ENCODE assay signal across 8 cellular contexts in genomic region chr10:92848441-92849233, GRCh38. TPM values are rescaled to one million over a fixed set of nuclear protein-coding genes. Genes with fewer than 3 reads are reported as not detected.
DNase-seq lines count a peak whose midpoint lies in the region; ATAC-seq and TF ChIP-seq lines count a peak whose summit lies in the region.

Gene EXOC6 (plus strand): TSS chr10:92848520. CDS start chr10:92848534, 14 bp downstream.

- H3K4me3 ChIP-seq in NB4 (ENCODE audit: low read depth, low read length) (peak within 1 kb of the TSS; percentile 65), left ventricle myocardium inferior (peak within 1 kb of the TSS; percentile 94), psoas muscle (peak within 1 kb of the TSS; percentile 84)

- intact Hi-C loops in left ventricle myocardium inferior (cut with micrococcal nuclease), result no loop called here
- intact Hi-C loops in psoas muscle (cut with DNase I), result loop anchor here in 1 of 2 donors (5.0 kb wide), 1 partner anchor 34 kb away; no protein-coding TSS in a partner anchor

- TF ChIP-seq CTCF in GM12874 (IDR thresholded peaks at IDR 0.05; ENCODE audit: insufficient read depth, low read depth, low read length), result 0 out of 2 replicates have a peak, but pooled peaks have one; percentile 25
- TF ChIP-seq CTCF in HFFc6 (IDR thresholded peaks at IDR 0.05), result peak; percentile 51
- TF ChIP-seq CTCF in NB4 (IDR thresholded peaks at IDR 0.05; ENCODE audit: low read depth, low read length), result no peak
- TF ChIP-seq CTCF in left ventricle myocardium inferior (IDR thresholded peaks at IDR 0.05; ENCODE audit: borderline replicate concordance), result peak; percentile 25
- peak; percentile 9 for TF ChIP-seq CTCF in psoas muscle (IDR thresholded peaks at IDR 0.05)

- TF ChIP-seq POLR2A in NB4 (IDR thresholded peaks at IDR 0.05; ENCODE audit: extremely low read depth, insufficient read length), result peak; percentile 76

- H3K27me3 Mint-ChIP-seq in HFFc6 (ENCODE audit: insufficient read depth) (peaks cover 4% of the 10 kb centered on the region), T-helper 17 cell (no peaks in the 10 kb centered on the region)

- ATAC-seq in T-helper 17 cell, result peak; percentile 91
- peak; percentile 90 to 95 (median 93) for ATAC-seq in psoas muscle

- WGBS in psoas muscle, 3 donors, result 0 to 1% (median 0%) methylated on average over 46 to 103 of the region's 103 CpGs

- DNase-seq in HFFc6, result peak; percentile 52
- DNase-seq in NB4 (ENCODE audit: low read depth), result peak; percentile 92
- DNase-seq in T-helper 17 cell, result peak; percentile 78 to 84 (median 79)
- peak; percentile 65 for DNase-seq in amniotic stem cell (lab: John Stamatoyannopoulos, UW)
- DNase-seq in left ventricle myocardium inferior, result peak; percentile 84
- peak; percentile 87 to 91 for DNase-seq in psoas muscle
- peak; percentile 80 for DNase-seq in ureter (ENCODE audit: low spot score)

- H3K27ac ChIP-seq in left ventricle myocardium inferior (replicated peaks), result peak within 1 kb of the TSS; percentile 96
- H3K27ac ChIP-seq in psoas muscle, result peak within 1 kb of the TSS; percentile 96

- H3K4me3 Mint-ChIP-seq in HFFc6 (peak within 1 kb of the TSS; percentile 87), T-helper 17 cell (peak within 1 kb of the TSS; percentile 92)

- no peaks in the 10 kb centered on the region for H3K27me3 ChIP-seq in left ventricle myocardium inferior (ENCODE audit: low read depth)
- H3K27me3 ChIP-seq in psoas muscle (ENCODE audit: insufficient read depth in 3 of 3, low read length in 2 of 3), result no peaks in the 10 kb centered on the region

- no peaks in the 10 kb centered on the region; the same call in 1 of the 2 replicates for H3K9me3 Mint-ChIP-seq in HFFc6

- H3K36me3 ChIP-seq in left ventricle myocardium inferior (no peaks in the 10 kb centered on the region), psoas muscle (ENCODE audit: insufficient read depth in 1 of 2, low read depth in 1 of 2) (no peaks in the 10 kb centered on the region)

- H3K36me3 Mint-ChIP-seq in HFFc6 (ENCODE audit: low read depth) (no peaks in the 10 kb centered on the region), T-helper 17 cell (ENCODE audit: low read depth) (no peaks in the 10 kb centered on the region)

- H3K4me1 ChIP-seq in left ventricle myocardium inferior (peaks cover 24% of the 10 kb centered on the region), psoas muscle (peaks cover 14% of the 10 kb centered on the region)

- H3K27ac Mint-ChIP-seq in HFFc6 (peak within 1 kb of the TSS; percentile 41; the same call in 1 of the 2 replicates), T-helper 17 cell (peak within 1 kb of the TSS; percentile 66)

- H3K9me3 ChIP-seq in T-helper 17 cell (ENCODE audit: control insufficient read depth, low read length, poor library complexity, severe bottlenecking) (no peaks in the 10 kb centered on the region), left ventricle myocardium inferior (replicated peaks) (no peaks in the 10 kb centered on the region), psoas muscle (peaks cover 5% of the 10 kb centered on the region)

- peaks cover 39% of the 10 kb centered on the region for H3K4me1 Mint-ChIP-seq in HFFc6 (ENCODE audit: low read depth)
- peaks cover 19% of the 10 kb centered on the region for H3K4me1 Mint-ChIP-seq in T-helper 17 cell

RNA-seq across cellular contexts. Expression of gene EXOC6, which starts in this region (rescaled TPM):
- total RNA-seq in HFFc6 (2021; fragmentation: NEBNext Ultra II Directional; extraction: Animal tissue kit (Norgen Biotek cat#: 25700)), result 1 to 10 TPM; 5.7 to 8.6 (median 6.3) TPM
- 10 to 100 TPM; 10.5 to 14.8 TPM for total RNA-seq in T-helper 17 cell
- total RNA-seq in left ventricle myocardium inferior, result 17.2 TPM
- total RNA-seq in psoas muscle, result 10 to 100 TPM; 14.4 to 27.8 (median 21.3) TPM
- polyA plus RNA-seq in psoas muscle, result 1 to 10 TPM; 7.4 to 9.1 (median 8.2) TPM
- total RNA-seq in ureter, result 16.6 TPM

Comparison
In these comparisons a context has a peak if more than half of its experiments do, and no peak if none do; other contexts are left out.
1. Peak in every context shown above with its lines: DNase-seq, ATAC-seq, H3K4me3 ChIP-seq and H3K27ac ChIP-seq.